14 cellular contexts compared by ENCODE assay signal in genomic region chr10:26372513-26373354, GRCh38.
DNase-seq lines count a peak whose midpoint lies in the region; ATAC-seq lines count a peak whose summit lies in the region.
"Had no signal": no experiment of that assay in that cellular context is flagged by ENCODE, and none has a peak within 500 bp of the region (broad histone marks: within the 10 kb centered on the region; RNA-seq: fewer than 3 reads in every experiment).

No MANE protein-coding gene starts in this region.

- DNase-seq in activated T-cell treated with anti-CD3 and anti-CD28 coated beads, Interleukin-2, amount 50 U/mL, for 72 hours: no peak
- no peak for DNase-seq in activated naive CD4-positive, alpha-beta T cell treated with Interleukin-2 at 50 U/mL for 16 hours
- DNase-seq in naive thymus-derived CD8-positive, alpha-beta T cell: no peak
- DNase-seq: activated T-cell treated with anti-CD3 and anti-CD28 coated beads for 4 hours; HFFc6; stimulated activated naive CD8-positive, alpha-beta T cell treated with anti-CD3 and anti-CD28 coated beads, Interleukin-15, amount 100 ng/mL, for 72 hours had no signal

- POLR2A ChIA-PET in naive thymus-derived CD8-positive, alpha-beta T cell (lab: Charles Lee): no interaction called here

- no peak overlapping the region for H3K27ac Mint-ChIP-seq in activated T-cell treated with anti-CD3 and anti-CD28 coated beads, Interleukin-2, amount 50 U/mL, for 72 hours
- peak overlapping the region in 1 of 10 donors; percentile 2 for H3K27ac Mint-ChIP-seq in naive thymus-derived CD8-positive, alpha-beta T cell
- H3K27ac Mint-ChIP-seq: HFFc6; nephron; stimulated activated naive CD8-positive, alpha-beta T cell treated with anti-CD3 and anti-CD28 coated beads, Interleukin-15, amount 100 ng/mL, for 72 hours; T-helper 2 cell treated with Interferon-gamma antibody and Interleukin-4, amounts not matched to agents 5 μg/mL and 100 μg/mL, for 36 hours had no signal

- no peaks in the 10 kb centered on the region for H3K4me1 Mint-ChIP-seq in activated T-cell treated with anti-CD3 and anti-CD28 coated beads, Interleukin-2, amount 50 U/mL, for 72 hours (ENCODE audit: low read depth)
- H3K4me1 Mint-ChIP-seq in naive thymus-derived CD8-positive, alpha-beta T cell: peaks cover 0 to 12% (median 0%) of the 10 kb centered on the region in 4 donors
- H3K4me1 Mint-ChIP-seq: nephron; stimulated activated naive CD8-positive, alpha-beta T cell treated with anti-CD3 and anti-CD28 coated beads, Interleukin-15, amount 100 ng/mL, for 72 hours had no signal

- ATAC-seq in GM19397 (IDR thresholded peaks at IDR 0.05; ENCODE audit: unreplicated experiment) (peak; percentile 74), HG02852 (IDR thresholded peaks at IDR 0.05; ENCODE audit: unreplicated experiment) (peak; percentile 74), HG03558 (IDR thresholded peaks at IDR 0.05; ENCODE audit: extremely low read depth, unreplicated experiment) (peak; percentile 57)
- no peak for ATAC-seq in activated CD4-positive, CD25-positive, alpha-beta regulatory T cell treated with anti-CD3 and anti-CD28 coated beads, Interleukin-2, amount 50 U/mL, for 24 hours
- no peak for ATAC-seq in activated T-cell treated with anti-CD3 and anti-CD28 coated beads, Interleukin-2, amount 50 U/mL, for 72 hours (replicated peaks in 1 of 2)
- no peak for ATAC-seq in naive thymus-derived CD8-positive, alpha-beta T cell
- ATAC-seq: esophagus mucosa; stimulated activated naive CD8-positive, alpha-beta T cell treated with anti-CD3 and anti-CD28 coated beads, Interleukin-15, amount 100 ng/mL, for 72 hours had no signal

- H3K4me3 Mint-ChIP-seq in activated T-cell treated with anti-CD3 and anti-CD28 coated beads, Interleukin-2, amount 50 U/mL, for 72 hours: no peak overlapping the region
- no peak overlapping the region for H3K4me3 Mint-ChIP-seq in naive thymus-derived CD8-positive, alpha-beta T cell
- H3K4me3 Mint-ChIP-seq: HFFc6; nephron; stimulated activated naive CD8-positive, alpha-beta T cell treated with anti-CD3 and anti-CD28 coated beads, Interleukin-15, amount 100 ng/mL, for 72 hours; T-helper 2 cell treated with Interferon-gamma antibody and Interleukin-4, amounts not matched to agents 5 μg/mL and 100 μg/mL, for 36 hours had no signal

- H3K36me3 Mint-ChIP-seq in activated T-cell treated with anti-CD3 and anti-CD28 coated beads, Interleukin-2, amount 50 U/mL, for 72 hours (ENCODE audit: insufficient read depth in 2 of 2): no peaks in the 10 kb centered on the region
- peaks cover 0 to 8% (median 0%) of the 10 kb centered on the region in 3 donors for H3K36me3 Mint-ChIP-seq in naive thymus-derived CD8-positive, alpha-beta T cell

- peak overlapping the region; percentile 1; the same call in 1 of the 2 replicates for H3K4me3 ChIP-seq in GM08714 (ENCODE audit: low read length)

- no peaks in the 10 kb centered on the region for H3K27me3 Mint-ChIP-seq in activated T-cell treated with anti-CD3 and anti-CD28 coated beads, Interleukin-2, amount 50 U/mL, for 72 hours (ENCODE audit: low read depth)
- no peaks in the 10 kb centered on the region for H3K27me3 Mint-ChIP-seq in naive thymus-derived CD8-positive, alpha-beta T cell
- H3K27me3 Mint-ChIP-seq: stimulated activated naive CD8-positive, alpha-beta T cell treated with anti-CD3 and anti-CD28 coated beads, Interleukin-15, amount 100 ng/mL, for 72 hours had no signal

- peaks cover 2 to 3% of the 10 kb centered on the region in 2 donors for H3K9me3 Mint-ChIP-seq in activated T-cell treated with anti-CD3 and anti-CD28 coated beads, Interleukin-2, amount 50 U/mL, for 72 hours
- peaks cover 0 to 12% (median 5%) of the 10 kb centered on the region in 9 donors for H3K9me3 Mint-ChIP-seq in naive thymus-derived CD8-positive, alpha-beta T cell
- H3K9me3 Mint-ChIP-seq: HFFc6; nephron; T-helper 2 cell treated with Interferon-gamma antibody and Interleukin-4, amounts not matched to agents 5 μg/mL and 100 μg/mL, for 36 hours had no signal

Comparison
In these comparisons a context has a peak if more than half of its experiments do, and no peak if none do; other contexts are left out.
1. ATAC-seq: peak in GM19397 (single experiment), HG02852 (single experiment) and HG03558 (single experiment); none in activated CD4-positive, CD25-positive, alpha-beta regulatory T cell treated with anti-CD3 and anti-CD28 coated beads, Interleukin-2, amount 50 U/mL, for 24 hours (0 of 2), activated T-cell treated with anti-CD3 and anti-CD28 coated beads, Interleukin-2, amount 50 U/mL, for 72 hours (0 of 2) and naive thymus-derived CD8-positive, alpha-beta T cell (0 of 2).